24 cellular contexts compared by ENCODE assay signal in the genomic region with DNA sequence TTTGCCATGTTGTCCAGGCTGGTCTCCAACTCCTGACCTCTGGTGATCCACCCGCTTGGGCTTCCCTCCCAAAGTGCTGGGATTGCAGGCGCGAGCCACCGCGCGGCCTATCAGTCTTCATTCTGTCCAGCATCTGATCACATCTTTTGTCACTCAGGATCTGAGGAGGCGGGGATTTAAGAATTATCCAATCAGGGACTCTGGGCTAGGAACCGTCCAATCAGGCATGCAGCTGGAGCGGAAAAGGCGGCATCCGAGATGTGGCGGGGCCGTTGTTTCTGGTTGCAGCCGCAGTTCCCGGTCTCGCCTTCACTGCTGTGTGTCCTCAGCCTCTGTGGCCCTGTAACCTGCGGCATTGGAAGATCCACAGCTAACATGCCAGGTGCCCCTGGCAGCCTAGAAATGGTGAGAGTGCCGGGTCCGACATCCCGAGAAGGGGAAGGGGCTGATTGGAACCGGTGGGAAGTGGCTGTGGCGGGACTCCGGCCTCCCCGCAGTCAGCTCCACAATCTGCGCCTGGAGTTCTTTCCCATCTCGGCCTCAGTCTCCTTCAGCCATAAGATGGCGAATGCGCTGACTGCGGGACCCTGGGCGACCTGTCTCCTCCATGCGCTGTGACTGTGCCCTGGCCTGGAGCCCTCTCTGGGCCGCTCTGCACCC. TPM values are rescaled to one million over a fixed set of nuclear protein-coding genes. Genes with fewer than 3 reads are reported as not detected.
DNase-seq lines count a peak whose midpoint lies in the region; ATAC-seq lines count a peak whose summit lies in the region.
"Had no signal": no experiment of that assay in that cellular context is flagged by ENCODE, and none has a peak within 500 bp of the region (broad histone marks: within the 10 kb centered on the region; RNA-seq: fewer than 3 reads in every experiment).

A gene (plus strand): TSS at position 291 of the 660 bp plus-strand sequence. CDS start 85 bp downstream, at position 376.

- H3K4me3 Mint-ChIP-seq in activated CD4-positive, alpha-beta T cell treated with anti-CD3 and anti-CD28 coated beads for 36 hours: no peak within 1 kb of the TSS
- H3K4me3 Mint-ChIP-seq in CD4-positive, alpha-beta memory T cell: no peak within 1 kb of the TSS
- H3K4me3 Mint-ChIP-seq: activated T-helper 1 cell treated with anti-CD3 and anti-CD28 coated beads, Interleukin-12 subunit alpha, Interleukin-12 subunit beta, Interleukin-2, Interleukin-4 antibody, amounts not matched to agents 30 ng/mL and 10 ng/mL and 1 ng/mL, durations not matched to agents 14 hours and 24 hours and 36 hours; neural progenitor cell; type B pancreatic cell had no signal

- DNase-seq in activated CD4-positive, alpha-beta T cell treated with anti-CD3 and anti-CD28 coated beads for 36 hours: peak; percentile 5
- DNase-seq in activated CD4-positive, alpha-beta T cell treated with anti-CD3 and anti-CD28 coated beads, Interleukin-2, amount 50 U/mL, for 1 hour: no peak
- DNase-seq in DMS 273 treated with DMSO at 0.1 percent for 48 hours (lab: John Stamatoyannopoulos, UW) (peak; percentile 4), globus pallidus (ENCODE audit: low spot score) (peak; percentile 16), NCI-H128 (lab: John Stamatoyannopoulos, UW; ENCODE audit: unreplicated experiment) (no peak), HK-2 (ENCODE audit: unreplicated experiment) (no peak)
- no peak for DNase-seq in CD4-positive, alpha-beta memory T cell
- DNase-seq: activated naive CD4-positive, alpha-beta T cell treated with anti-CD3 and anti-CD28 coated beads, Interleukin-2, amount 50 U/mL, for 16 hours; COR-L47; MM.1S; NCI-H1436 treated with DMSO at 0.1 percent for 48 hours; NCI-H510A treated with DMSO at 0.1 percent for 48 hours; stimulated activated CD4-positive, alpha-beta T cell treated with anti-CD3 and anti-CD28 coated beads, Interleukin-4, amount 100 ng/mL, for 4 hours; stimulated activated naive CD8-positive, alpha-beta T cell treated with anti-CD3 and anti-CD28 coated beads, Interleukin-15, Interleukin-2, amounts not matched to agents 100 U/mL and 50 U/mL, for 24 hours had no signal

- H3K27ac Mint-ChIP-seq in activated CD4-positive, alpha-beta T cell treated with anti-CD3 and anti-CD28 coated beads for 36 hours: no peak within 1 kb of the TSS
- no peak within 1 kb of the TSS for H3K27ac Mint-ChIP-seq in CD4-positive, alpha-beta memory T cell
- H3K27ac Mint-ChIP-seq: activated T-helper 1 cell treated with anti-CD3 and anti-CD28 coated beads, Interleukin-12 subunit alpha, Interleukin-12 subunit beta, Interleukin-2, Interleukin-4 antibody, amounts not matched to agents 30 ng/mL and 10 ng/mL and 1 ng/mL, durations not matched to agents 14 hours and 24 hours and 36 hours; neural progenitor cell; type B pancreatic cell had no signal

- no peaks in the 10 kb centered on the region for H3K27me3 ChIP-seq in rectal smooth muscle tissue (ENCODE audit: control insufficient read depth, insufficient read depth, low read length)
- H3K27me3 ChIP-seq in CD4-positive, alpha-beta memory T cell (ENCODE audit: insufficient read depth, low read length): no peaks in the 10 kb centered on the region
- H3K27me3 ChIP-seq: neural progenitor cell had no signal

- no peaks in the 10 kb centered on the region for H3K9me3 ChIP-seq in CD4-positive, alpha-beta memory T cell (ENCODE audit: control insufficient read depth in 1 of 2, low read length in 2 of 2)

- CTCF ChIA-PET in activated CD4-positive, alpha-beta T cell treated with anti-CD3 and anti-CD28 coated beads for 36 hours (lab: Charles Lee): interaction anchor here (0.9 kb wide), 1 partner anchor 101 kb away, joined by 3 read pairs; no protein-coding TSS in a partner anchor
- CTCF ChIA-PET in CD4-positive, alpha-beta memory T cell (lab: Charles Lee; ENCODE audit: partially characterized antibody): no interaction called here

- H3K36me3 ChIP-seq in rectal smooth muscle tissue (ENCODE audit: control insufficient read depth, insufficient read depth, low read length): no peaks in the 10 kb centered on the region
- no peaks in the 10 kb centered on the region for H3K36me3 ChIP-seq in CD4-positive, alpha-beta memory T cell (ENCODE audit: insufficient read depth, low read length)

- POLR2A ChIA-PET in activated CD4-positive, alpha-beta T cell treated with anti-CD3 and anti-CD28 coated beads for 36 hours (lab: Charles Lee): no interaction called here
- POLR2A ChIA-PET in CD4-positive, alpha-beta memory T cell (lab: Charles Lee; ENCODE audit: partially characterized antibody): no interaction called here

- peaks cover 22% of the 10 kb centered on the region for H3K9me3 Mint-ChIP-seq in activated CD4-positive, alpha-beta T cell treated with anti-CD3 and anti-CD28 coated beads for 36 hours (ENCODE audit: low read depth)
- peaks cover 0 to 44% (median 19%) of the 10 kb centered on the region in 8 donors for H3K9me3 Mint-ChIP-seq in CD4-positive, alpha-beta memory T cell
- H3K9me3 Mint-ChIP-seq: type B pancreatic cell had no signal

- no peak within 1 kb of the TSS for H3K9ac ChIP-seq in rectal smooth muscle tissue (ENCODE audit: low read length)
- H3K9ac ChIP-seq: neural progenitor cell had no signal

- H3K4me1 Mint-ChIP-seq in activated CD4-positive, alpha-beta T cell treated with anti-CD3 and anti-CD28 coated beads for 36 hours: no peaks in the 10 kb centered on the region
- no peaks in the 10 kb centered on the region for H3K4me1 Mint-ChIP-seq in CD4-positive, alpha-beta memory T cell
- H3K4me1 Mint-ChIP-seq: neural progenitor cell had no signal

- H3K27me3 Mint-ChIP-seq in activated CD4-positive, alpha-beta T cell treated with anti-CD3 and anti-CD28 coated beads for 36 hours: peaks cover 4% of the 10 kb centered on the region
- peaks cover 0 to 2% of the 10 kb centered on the region in 2 donors for H3K27me3 Mint-ChIP-seq in CD4-positive, alpha-beta memory T cell
- H3K27me3 Mint-ChIP-seq: type B pancreatic cell had no signal

- no peak within 1 kb of the TSS for H3K27ac ChIP-seq in rectal smooth muscle tissue (ENCODE audit: low read depth, low read length)
- no peak within 1 kb of the TSS for H3K27ac ChIP-seq in CD4-positive, alpha-beta memory T cell (ENCODE audit: low read depth, low read length)
- H3K27ac ChIP-seq: neural progenitor cell had no signal

- peaks cover 3% of the 10 kb centered on the region for H3K36me3 Mint-ChIP-seq in activated CD4-positive, alpha-beta T cell treated with anti-CD3 and anti-CD28 coated beads for 36 hours (ENCODE audit: low read depth)
- H3K36me3 Mint-ChIP-seq in CD4-positive, alpha-beta memory T cell: no peaks in the 10 kb centered on the region
- H3K36me3 Mint-ChIP-seq: neural progenitor cell, type B pancreatic cell had no signal

- H3K4me3 ChIP-seq in rectal smooth muscle tissue (ENCODE audit: low read length): peak within 1 kb of the TSS; percentile 32
- H3K4me3 ChIP-seq in CD4-positive, alpha-beta memory T cell (ENCODE audit: low read length in 2 of 2): no peak within 1 kb of the TSS
- H3K4me3 ChIP-seq: neural progenitor cell had no signal

- no peak for ATAC-seq in activated CD4-positive, alpha-beta T cell treated with anti-CD3 and anti-CD28 coated beads for 36 hours
- ATAC-seq: stimulated activated naive CD8-positive, alpha-beta T cell treated with anti-CD3 and anti-CD28 coated beads, Interleukin-15, Interleukin-2, amounts not matched to agents 100 U/mL and 50 U/mL, for 24 hours had no signal

- intact Hi-C loops in activated CD4-positive, alpha-beta T cell treated with anti-CD3 and anti-CD28 coated beads for 36 hours (cut with DNase I, micrococcal nuclease): no loop called here
- intact Hi-C loops in CD4-positive, alpha-beta memory T cell (cut with micrococcal nuclease): no loop called here

- H3K4me1 ChIP-seq in rectal smooth muscle tissue (ENCODE audit: control insufficient read depth, insufficient read depth, low read length): no peaks in the 10 kb centered on the region
- no peaks in the 10 kb centered on the region for H3K4me1 ChIP-seq in CD4-positive, alpha-beta memory T cell (ENCODE audit: insufficient read depth, low read length)
- H3K4me1 ChIP-seq: neural progenitor cell had no signal

RNA-seq across cellular contexts. Expression of the gene that starts here (rescaled TPM):
- total RNA-seq in activated CD4-positive, alpha-beta T cell treated with anti-CD3 and anti-CD28 coated beads for 36 hours: not detected
- total RNA-seq in CD4-positive, alpha-beta memory T cell: not detected
- not detected for polyA plus RNA-seq in CD4-positive, alpha-beta memory T cell
- total RNA-seq: A673; activated T-helper 1 cell treated with anti-CD3 and anti-CD28 coated beads, Interleukin-12 subunit alpha, Interleukin-12 subunit beta, Interleukin-2, Interleukin-4 antibody, amounts not matched to agents 30 ng/mL and 10 ng/mL and 1 ng/mL, durations not matched to agents 14 hours and 24 hours and 36 hours; dermis microvascular lymphatic vessel endothelial cell; H1; lower leg skin; pulmonary artery endothelial cell had no signal
- polyA plus RNA-seq: BJ, H1 had no signal

Comparison
In these comparisons a context has a peak if more than half of its experiments do, and no peak if none do; other contexts are left out.
1. Peak in DNase-seq in activated CD4-positive, alpha-beta T cell treated with anti-CD3 and anti-CD28 coated beads for 36 hours; RNA of the gene not detected or under 1 TPM.
2. DNase-seq: peak in DMS 273 treated with DMSO at 0.1 percent for 48 hours (single experiment) and globus pallidus (single experiment); none in activated CD4-positive, alpha-beta T cell treated with anti-CD3 and anti-CD28 coated beads, Interleukin-2, amount 50 U/mL, for 1 hour (single experiment), NCI-H128 (single experiment), CD4-positive, alpha-beta memory T cell (0 of 5) and HK-2 (single experiment).